In genomic region chr15:83890584-83890983, GRCh38 we compare ENCODE assay signal across 29 cellular contexts.
A peak's percentile ranks its signal among the peaks of the same experiment; 100 is the strongest.
DNase-seq lines count a peak whose midpoint lies in the region; ATAC-seq, FAIRE-seq and TF ChIP-seq lines count a peak whose summit lies in the region.
"Had no signal": no experiment of that assay in that cellular context is flagged by ENCODE, and none has a peak within 500 bp of the region (broad histone marks: within the 10 kb centered on the region; RNA-seq: fewer than 3 reads in every experiment).

No MANE protein-coding gene starts in this region.

- TF ChIP-seq EP300 in HepG2 (IDR thresholded peaks at IDR 0.05; ENCODE audit: low read depth in 2 of 2, low read length in 2 of 2) (no peak), HepG2 (CRISPR knock-in tag; IDR thresholded peaks at IDR 0.05; ENCODE audit: borderline replicate concordance) (no peak)

- H2AFZ ChIP-seq in HepG2 (ENCODE audit: low read length) (no peak overlapping the region), PC-9 (no peak overlapping the region)
- H2AFZ ChIP-seq: parathyroid adenoma had no signal

- 18% methylated on average over 1 of the region's 1 CpG for WGBS in liver
- WGBS in HepG2 (ENCODE audit: low lambda C conversion rate) = 4% methylated on average over 1 of the region's 1 CpG
- WGBS in right lobe of liver (ENCODE audit: insufficient coverage, low coverage, low lambda C conversion rate, missing lambda C conversion rate) = 4% methylated on average over 1 of the region's 1 CpG

- POLR2A ChIA-PET in HepG2 (lab: Yijun Ruan, JAX) (no interaction called here), PC-9 (lab: Charles Lee; ENCODE audit: unreplicated experiment) (no interaction called here)

- H3K4me3 ChIP-seq in liver (ENCODE audit: low read depth in 1 of 3, low read length in 3 of 3) (no peak overlapping the region), HepG2 (replicated peaks in 1 of 3; ENCODE audit: insufficient read depth in 1 of 3, low read depth in 2 of 3, low read length in 3 of 3) (no peak overlapping the region), right lobe of liver (peak overlapping the region in 1 of 3 donors; percentile 9), subcutaneous abdominal adipose tissue (ENCODE audit: low read depth in 1 of 5, low read length in 5 of 5) (peak overlapping the region in 1 of 5 donors; percentile 42), PC-9 (no peak overlapping the region)
- H3K4me3 ChIP-seq: A549, smooth muscle cell had no signal

- intact Hi-C loops in HepG2 (cut with micrococcal nuclease; ENCODE audit: unreplicated experiment) (no loop called here), right lobe of liver (cut with DNase I) (no loop called here), PC-9 (cut with micrococcal nuclease; ENCODE audit: unreplicated experiment) (no loop called here)

- H4K20me1 ChIP-seq in HepG2 (ENCODE audit: insufficient read depth, low read length) (no peaks in the 10 kb centered on the region), PC-9 (ENCODE audit: insufficient read depth) (no peaks in the 10 kb centered on the region)

- H3K36me3 ChIP-seq in liver (ENCODE audit: control insufficient read depth in 4 of 4, insufficient read depth in 3 of 4, low read depth in 1 of 4, low read length in 3 of 4) = peaks cover 0 to 6% (median 1%) of the 10 kb centered on the region in 4 donors
- no peaks in the 10 kb centered on the region for H3K36me3 ChIP-seq in HepG2 (replicated peaks in 1 of 2; ENCODE audit: control insufficient read depth in 1 of 2, insufficient read depth in 2 of 2, low read length in 2 of 2)
- H3K36me3 ChIP-seq in right lobe of liver = no peaks in the 10 kb centered on the region
- H3K36me3 ChIP-seq in subcutaneous abdominal adipose tissue (ENCODE audit: control insufficient read depth in 5 of 5, insufficient read depth in 5 of 5, low read length in 5 of 5) = no peaks in the 10 kb centered on the region
- H3K36me3 ChIP-seq in PC-9 (ENCODE audit: low read depth) = no peaks in the 10 kb centered on the region
- H3K36me3 ChIP-seq: brain microvascular endothelial cell had no signal

- peak; percentile 40 to 41 for TF ChIP-seq RAD21 in liver (IDR thresholded peaks at IDR 0.05)
- no peak for TF ChIP-seq RAD21 in HepG2 (CRISPR knock-in tag; IDR thresholded peaks at IDR 0.05)

- no peaks in the 10 kb centered on the region for H3F3A ChIP-seq in PC-9 (ENCODE audit: insufficient read depth, low read depth)

- TF ChIP-seq POLR2A in HepG2 (IDR thresholded peaks at IDR 0.05; ENCODE audit: insufficient read depth in 1 of 2, low read depth in 2 of 2, low read length in 2 of 2) = no peak
- TF ChIP-seq POLR2A in right lobe of liver (IDR thresholded peaks at IDR 0.05) = no peak

- no peak overlapping the region for H3K4me2 ChIP-seq in HepG2 (ENCODE audit: low read depth, low read length)
- no peak overlapping the region for H3K4me2 ChIP-seq in PC-9
- H3K4me2 ChIP-seq: A549, KMS-11, smooth muscle cell had no signal

- H3K9me3 ChIP-seq in liver (ENCODE audit: control insufficient read depth in 4 of 4, low read length in 3 of 4) (no peaks in the 10 kb centered on the region), HepG2 (ENCODE audit: low read length) (no peaks in the 10 kb centered on the region), right lobe of liver (no peaks in the 10 kb centered on the region), subcutaneous abdominal adipose tissue (ENCODE audit: control insufficient read depth in 5 of 5, low read length in 5 of 5) (no peaks in the 10 kb centered on the region), PC-9 (ENCODE audit: insufficient read depth, low read depth) (no peaks in the 10 kb centered on the region)
- H3K9me3 ChIP-seq: A549 had no signal

- DNase-seq in HepG2 (ENCODE audit: low spot score) (no peak), right lobe of liver (no peak), nucleus accumbens (lab: John Stamatoyannopoulos, UW) (no peak), PC-9 (no peak)
- DNase-seq: activated CD4-positive, CD25-positive, alpha-beta regulatory T cell treated with anti-CD3 and anti-CD28 coated beads, Interleukin-2, amount 50 U/mL, for 72 hours; activated CD8-positive, alpha-beta T cell treated with anti-CD3 and anti-CD28 coated beads, Interleukin-2, amount 10 ng/mL, durations not matched to agents 7 days and 5 days; activated gamma-delta T cell treated with Interleukin-2 at 50 U/mL for 16 hours; activated naive CD8-positive, alpha-beta T cell treated with anti-CD3 and anti-CD28 coated beads, Interleukin-2, amount 50 U/mL, for 24 hours; activated T-cell treated with anti-CD3 and anti-CD28 coated beads, Interleukin-2, amount 50 U/mL, for 1 hour; brain microvascular endothelial cell; cortex of kidney; DMS79; midbrain; NCI-H146; NCI-H510A treated with DMSO at 0.1 percent for 48 hours; NK-92 treated with Interleukin-12 subunit alpha and Interleukin-12 subunit beta, amount 100 ng/mL, for 24 hours; T-cell had no signal

- H3K27ac ChIP-seq in liver (ENCODE audit: low read depth in 1 of 2, low read length in 2 of 2) = peak overlapping the region; percentile 48 to 88
- no peak overlapping the region for H3K27ac ChIP-seq in HepG2 (ENCODE audit: extremely low read length, insufficient read depth, low read length)
- H3K27ac ChIP-seq in right lobe of liver = peak overlapping the region; percentile 14 to 56 (median 47)
- peak overlapping the region; percentile 13 for H3K27ac ChIP-seq in subcutaneous abdominal adipose tissue (ENCODE audit: low read depth, low read length)
- no peak overlapping the region for H3K27ac ChIP-seq in PC-9
- H3K27ac ChIP-seq: A549, brain microvascular endothelial cell, KMS-11 had no signal

- peaks cover 0 to 17% (median 5%) of the 10 kb centered on the region in 4 donors for H3K4me1 ChIP-seq in liver (ENCODE audit: control insufficient read depth in 4 of 4, insufficient read depth in 4 of 4, low read length in 3 of 4)
- no peaks in the 10 kb centered on the region for H3K4me1 ChIP-seq in HepG2 (ENCODE audit: insufficient read depth, low read length)
- H3K4me1 ChIP-seq in right lobe of liver = peaks cover 0 to 16% (median 2%) of the 10 kb centered on the region in 4 donors
- peaks cover 4 to 15% (median 11%) of the 10 kb centered on the region in 5 donors for H3K4me1 ChIP-seq in subcutaneous abdominal adipose tissue (ENCODE audit: control insufficient read depth in 5 of 5, insufficient read depth in 5 of 5, low read length in 5 of 5)
- H3K4me1 ChIP-seq in PC-9 (replicated peaks; ENCODE audit: insufficient read depth) = no peaks in the 10 kb centered on the region
- H3K4me1 ChIP-seq: A549, parathyroid adenoma had no signal

- in situ Hi-C loops in HepG2 (cut with HindIII; ENCODE audit: extremely low pct_ligation_motif_present, low pct_unique_long_range_greater_than_20kb) = no loop called here

- H3K9me2 ChIP-seq in PC-9 (ENCODE audit: insufficient read depth) = no peaks in the 10 kb centered on the region

- no peak for ATAC-seq in HepG2
- peak; percentile 20 for ATAC-seq in esophagus mucosa
- ATAC-seq in right lobe of liver = peak; percentile 83 to 85 (median 83)
- ATAC-seq in HG03159 (IDR thresholded peaks at IDR 0.05; ENCODE audit: unreplicated experiment) = no peak
- ATAC-seq: A549; activated CD8-positive, alpha-beta T cell treated with anti-CD3 and anti-CD28 coated beads, Interleukin-2, amount 10 ng/mL, durations not matched to agents 7 days and 5 days; activated naive CD8-positive, alpha-beta T cell treated with anti-CD3 and anti-CD28 coated beads, Interleukin-2, amount 50 U/mL, for 24 hours; T-cell had no signal

- peak overlapping the region in 1 of 2 donors; percentile 61 for H3K9ac ChIP-seq in liver (ENCODE audit: low read depth in 1 of 2, low read length in 2 of 2)
- H3K9ac ChIP-seq in HepG2 (ENCODE audit: insufficient read depth, low read depth, low read length) = no peak overlapping the region
- no peak overlapping the region for H3K9ac ChIP-seq in subcutaneous abdominal adipose tissue (ENCODE audit: low read length in 5 of 5)
- H3K9ac ChIP-seq: KMS-11, parathyroid adenoma had no signal

- no TSS peak for BruUV-seq in HepG2 (replicated peaks; lab: Mats Ljungman, UMichigan)
- BruUV-seq in PC-9 (replicated peaks; lab: Mats Ljungman, UMichigan) = no TSS peak

- TF ChIP-seq CTCF in liver (IDR thresholded peaks at IDR 0.05; ENCODE audit: low read depth, low read length, missing input control) (no peak), HepG2 (CRISPR knock-in tag; IDR thresholded peaks at IDR 0.05) (no peak), right lobe of liver (IDR thresholded peaks at IDR 0.05) (no peak), PC-9 (conservative IDR thresholded peaks at IDR 0.05) (no peak)

- no peak for FAIRE-seq in HepG2 (lab: Jason Lieb, UNC)
- FAIRE-seq: endometrium, H54, HTR-8/SVneo, TTC549 had no signal

- H3K27me3 ChIP-seq in liver (ENCODE audit: control insufficient read depth in 4 of 4, insufficient read depth in 4 of 4, low read length in 3 of 4) (no peaks in the 10 kb centered on the region), HepG2 (ENCODE audit: control insufficient read depth in 1 of 2, insufficient read depth in 2 of 2, low read length in 2 of 2) (no peaks in the 10 kb centered on the region; a peak in 1 of 5 replicates), right lobe of liver (no peaks in the 10 kb centered on the region), subcutaneous abdominal adipose tissue (ENCODE audit: control insufficient read depth in 5 of 5, insufficient read depth in 4 of 5, low read length in 5 of 5) (no peaks in the 10 kb centered on the region), PC-9 (ENCODE audit: insufficient read depth, low read depth) (0 out of 2 replicates have a peak, but pooled peaks cover 3% of the 10 kb centered on the region)
- H3K27me3 ChIP-seq: brain microvascular endothelial cell had no signal

- H3K79me2 ChIP-seq in HepG2 (ENCODE audit: insufficient read depth, low read length) = no peaks in the 10 kb centered on the region
- no peaks in the 10 kb centered on the region for H3K79me2 ChIP-seq in PC-9 (ENCODE audit: low read depth)
- H3K79me2 ChIP-seq: parathyroid adenoma had no signal

- CTCF ChIA-PET in HepG2 (lab: Yijun Ruan, JAX; ENCODE audit: low intra/inter-chr PET ratio, low total read pairs) = no interaction called here
- CTCF ChIA-PET in PC-9 (lab: Charles Lee) = no interaction called here

TF ChIP-seq in liver, 16 proteins besides CTCF, POLR2A, EP300 and RAD21 (continues in another document):
- TF ChIP-seq HNF4A (conservative IDR thresholded peaks at IDR 0.05) (peak; percentile 30 to 64), FOXA1 (IDR thresholded peaks at IDR 0.05) (no peak)
- TF ChIP-seq, protein P1, sequence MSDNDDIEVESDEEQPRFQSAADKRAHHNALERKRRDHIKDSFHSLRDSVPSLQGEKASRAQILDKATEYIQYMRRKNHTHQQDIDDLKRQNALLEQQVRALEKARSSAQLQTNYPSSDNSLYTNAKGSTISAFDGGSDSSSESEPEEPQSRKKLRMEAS (IDR thresholded peaks at IDR 0.05) = peak; percentile 92

TF ChIP-seq in HepG2, 621 proteins besides CTCF, POLR2A, EP300 and RAD21:
- TF ChIP-seq ZNF136 (CRISPR knock-in tag; IDR thresholded peaks at IDR 0.05; ENCODE audit: low read depth) = no peak

Comparison
In these comparisons a context has a peak if more than half of its experiments do, and no peak if none do; other contexts are left out.
1. H3K27ac ChIP-seq: peak in liver (2 of 2), right lobe of liver (3 of 3) and subcutaneous abdominal adipose tissue (single experiment); none in HepG2 (single experiment) and PC-9 (single experiment).
2. ATAC-seq: peak in esophagus mucosa (single experiment) and right lobe of liver (4 of 4); none in HepG2 (single experiment) and HG03159 (single experiment).